13 cellular contexts compared by ENCODE assay signal in genomic region chr3:40169983-40170382, GRCh38.
DNase-seq lines count a peak whose midpoint lies in the region; ATAC-seq, FAIRE-seq and TF ChIP-seq lines count a peak whose summit lies in the region.
"Had no signal": no experiment of that assay in that cellular context is flagged by ENCODE, and none has a peak within 500 bp of the region (broad histone marks: within the 10 kb centered on the region; RNA-seq: fewer than 3 reads in every experiment).

No MANE protein-coding gene starts in this region.

- no peak for TF ChIP-seq CTCF in GM20000 (IDR thresholded peaks at IDR 0.05; ENCODE audit: extremely low read depth, missing control alignments)
- TF ChIP-seq CTCF in Loucy (conservative IDR thresholded peaks at IDR 0.05; ENCODE audit: low read length) = no peak
- no peak for TF ChIP-seq CTCF in right atrium auricular region (IDR thresholded peaks at IDR 0.05)
- no peak for TF ChIP-seq CTCF in HepG2 (CRISPR knock-in tag; IDR thresholded peaks at IDR 0.05)

- H3K4me3 ChIP-seq in Loucy (ENCODE audit: low read length, poor library complexity, severe bottlenecking) = no peak overlapping the region
- H3K4me3 ChIP-seq in right atrium auricular region = no peak overlapping the region
- H3K4me3 ChIP-seq in HepG2 (replicated peaks in 1 of 3; ENCODE audit: insufficient read depth in 1 of 3, low read depth in 2 of 3, low read length in 3 of 3) = no peak overlapping the region
- H3K4me3 ChIP-seq: SJSA1, thoracic aorta had no signal

- intact Hi-C loops in HepG2 (cut with micrococcal nuclease; ENCODE audit: unreplicated experiment) = loop anchor here (10.0 kb wide), 1 partner anchor 355 kb away; no protein-coding TSS in a partner anchor

- H2AFZ ChIP-seq in Loucy (ENCODE audit: low read length) = peak overlapping the region; percentile 62; the same call in 1 of the 2 replicates
- no peak overlapping the region for H2AFZ ChIP-seq in HepG2 (ENCODE audit: low read length)

- no peak for TF ChIP-seq EP300 in HepG2 (IDR thresholded peaks at IDR 0.05; ENCODE audit: low read depth in 2 of 2, low read length in 2 of 2)
- no peak for TF ChIP-seq EP300 in HepG2 (CRISPR knock-in tag; IDR thresholded peaks at IDR 0.05; ENCODE audit: borderline replicate concordance)

- H3K79me2 ChIP-seq in Loucy (ENCODE audit: insufficient read depth, low read length) (no peaks in the 10 kb centered on the region), HepG2 (ENCODE audit: insufficient read depth, low read length) (no peaks in the 10 kb centered on the region)

- 58% methylated on average over 5 of the region's 5 CpGs for WGBS in HepG2 (ENCODE audit: low lambda C conversion rate)

- H3K9me3 ChIP-seq in Loucy (ENCODE audit: insufficient read depth, low read depth, low read length) (no peaks in the 10 kb centered on the region), right atrium auricular region (no peaks in the 10 kb centered on the region), HepG2 (ENCODE audit: low read length) (no peaks in the 10 kb centered on the region)
- H3K9me3 ChIP-seq: SJSA1, thoracic aorta had no signal

- BruUV-seq in HepG2 (replicated peaks; lab: Mats Ljungman, UMichigan) = no TSS peak

- no peak for TF ChIP-seq RAD21 in HepG2 (CRISPR knock-in tag; IDR thresholded peaks at IDR 0.05)

- no peaks in the 10 kb centered on the region for H3K9me2 ChIP-seq in Loucy (replicated peaks; ENCODE audit: low read depth, low read length)

- ATAC-seq in GM18498 (IDR thresholded peaks at IDR 0.05; ENCODE audit: unreplicated experiment) (peak; percentile 54), HG02970 (IDR thresholded peaks at IDR 0.05; ENCODE audit: low FRiP score, unreplicated experiment) (peak; percentile 41), HepG2 (no peak)

- DNase-seq in GM20000 (ENCODE audit: low spot score) = peak; percentile 18
- DNase-seq in right atrium auricular region (ENCODE audit: low spot score) = no peak
- no peak for DNase-seq in stimulated activated CD4-positive, alpha-beta T cell treated with anti-CD3 and anti-CD28 coated beads, Interleukin-4, amount 100 ng/mL, for 4 hours
- no peak for DNase-seq in HepG2 (ENCODE audit: low spot score)
- DNase-seq in cerebellum (ENCODE audit: low spot score) = no peak
- DNase-seq: NCI-H345 had no signal

- TF ChIP-seq POLR2A in HepG2 (IDR thresholded peaks at IDR 0.05; ENCODE audit: insufficient read depth in 1 of 2, low read depth in 2 of 2, low read length in 2 of 2) = no peak

- no peaks in the 10 kb centered on the region for H3K27me3 ChIP-seq in Loucy (ENCODE audit: insufficient read depth, low read length, poor library complexity, severe bottlenecking)
- H3K27me3 ChIP-seq in right atrium auricular region = no peaks in the 10 kb centered on the region
- H3K27me3 ChIP-seq in HepG2 (ENCODE audit: control insufficient read depth in 1 of 2, insufficient read depth in 2 of 2, low read length in 2 of 2) = 0 out of 5 replicates have a peak, but pooled peaks cover 0 to 1% of the 10 kb centered on the region in 2 experiments
- H3K27me3 ChIP-seq: SJSA1 had no signal

- POLR2A ChIA-PET in HepG2 (lab: Yijun Ruan, JAX) = no interaction called here

- CTCF ChIA-PET in HepG2 (lab: Yijun Ruan, JAX; ENCODE audit: low intra/inter-chr PET ratio, low total read pairs) = no interaction called here

- no peaks in the 10 kb centered on the region for H4K20me1 ChIP-seq in Loucy (ENCODE audit: insufficient read depth, low read length, poor library complexity, severe bottlenecking)
- no peaks in the 10 kb centered on the region; the same call in 1 of the 2 replicates for H4K20me1 ChIP-seq in HepG2 (ENCODE audit: insufficient read depth, low read length)

- no peaks in the 10 kb centered on the region for H3F3A ChIP-seq in Loucy (ENCODE audit: low read depth)

- H3K27ac ChIP-seq in right atrium auricular region (no peak overlapping the region), HepG2 (ENCODE audit: extremely low read length, insufficient read depth, low read length) (no peak overlapping the region)
- H3K27ac ChIP-seq: SJSA1, thoracic aorta had no signal

- no peak overlapping the region for H3K4me2 ChIP-seq in Loucy (ENCODE audit: low read depth, low read length, poor library complexity, severe bottlenecking)
- H3K4me2 ChIP-seq in HepG2 (ENCODE audit: low read depth, low read length) = no peak overlapping the region

- no peak overlapping the region for H3K9ac ChIP-seq in Loucy (ENCODE audit: low read depth, low read length, poor library complexity, severe bottlenecking)
- no peak overlapping the region for H3K9ac ChIP-seq in HepG2 (ENCODE audit: insufficient read depth, low read depth, low read length)

- H3K4me1 ChIP-seq in Loucy (ENCODE audit: insufficient read depth, low read length, poor library complexity, severe bottlenecking) (no peaks in the 10 kb centered on the region), right atrium auricular region (no peaks in the 10 kb centered on the region), HepG2 (ENCODE audit: insufficient read depth, low read length) (no peaks in the 10 kb centered on the region)
- H3K4me1 ChIP-seq: SJSA1 had no signal

- FAIRE-seq in HepG2 (lab: Jason Lieb, UNC) = no peak
- FAIRE-seq: astrocyte, islet of Langerhans had no signal

- H3K36me3 ChIP-seq in Loucy (ENCODE audit: insufficient read depth, low read length) = no peaks in the 10 kb centered on the region
- H3K36me3 ChIP-seq in right atrium auricular region = no peaks in the 10 kb centered on the region
- H3K36me3 ChIP-seq in HepG2 (replicated peaks in 1 of 2; ENCODE audit: control insufficient read depth in 1 of 2, insufficient read depth in 2 of 2, low read length in 2 of 2) = no peaks in the 10 kb centered on the region
- H3K36me3 ChIP-seq: SJSA1, thoracic aorta had no signal

- in situ Hi-C loops in HepG2 (cut with HindIII; ENCODE audit: extremely low pct_ligation_motif_present, low pct_unique_long_range_greater_than_20kb) = no loop called here

TF ChIP-seq in HepG2, 621 proteins besides CTCF, POLR2A, EP300 and RAD21 (continues in another document):
- TF ChIP-seq, protein P1, sequence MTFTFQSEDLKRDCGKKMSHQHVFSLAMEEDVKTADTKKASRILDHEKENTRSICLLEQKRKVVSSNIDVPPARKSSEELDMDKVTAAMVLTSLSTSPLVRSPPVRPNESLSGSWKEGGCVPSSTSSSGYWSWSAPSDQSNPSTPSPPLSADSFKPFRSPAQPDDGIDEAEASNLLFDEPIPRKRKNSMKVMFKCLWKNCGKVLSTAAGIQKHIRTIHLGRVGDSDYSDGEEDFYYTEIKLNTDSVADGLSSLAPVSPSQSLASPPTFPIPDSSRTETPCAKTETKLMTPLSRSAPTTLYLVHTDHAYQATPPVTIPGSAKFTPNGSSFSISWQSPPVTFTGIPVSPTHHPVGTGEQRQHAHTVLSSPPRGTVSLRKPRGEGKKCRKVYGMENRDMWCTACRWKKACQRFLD (CRISPR knock-in tag; IDR thresholded peaks at IDR 0.05; ENCODE audit: borderline replicate concordance) = no peak
- TF ChIP-seq, protein P2, sequence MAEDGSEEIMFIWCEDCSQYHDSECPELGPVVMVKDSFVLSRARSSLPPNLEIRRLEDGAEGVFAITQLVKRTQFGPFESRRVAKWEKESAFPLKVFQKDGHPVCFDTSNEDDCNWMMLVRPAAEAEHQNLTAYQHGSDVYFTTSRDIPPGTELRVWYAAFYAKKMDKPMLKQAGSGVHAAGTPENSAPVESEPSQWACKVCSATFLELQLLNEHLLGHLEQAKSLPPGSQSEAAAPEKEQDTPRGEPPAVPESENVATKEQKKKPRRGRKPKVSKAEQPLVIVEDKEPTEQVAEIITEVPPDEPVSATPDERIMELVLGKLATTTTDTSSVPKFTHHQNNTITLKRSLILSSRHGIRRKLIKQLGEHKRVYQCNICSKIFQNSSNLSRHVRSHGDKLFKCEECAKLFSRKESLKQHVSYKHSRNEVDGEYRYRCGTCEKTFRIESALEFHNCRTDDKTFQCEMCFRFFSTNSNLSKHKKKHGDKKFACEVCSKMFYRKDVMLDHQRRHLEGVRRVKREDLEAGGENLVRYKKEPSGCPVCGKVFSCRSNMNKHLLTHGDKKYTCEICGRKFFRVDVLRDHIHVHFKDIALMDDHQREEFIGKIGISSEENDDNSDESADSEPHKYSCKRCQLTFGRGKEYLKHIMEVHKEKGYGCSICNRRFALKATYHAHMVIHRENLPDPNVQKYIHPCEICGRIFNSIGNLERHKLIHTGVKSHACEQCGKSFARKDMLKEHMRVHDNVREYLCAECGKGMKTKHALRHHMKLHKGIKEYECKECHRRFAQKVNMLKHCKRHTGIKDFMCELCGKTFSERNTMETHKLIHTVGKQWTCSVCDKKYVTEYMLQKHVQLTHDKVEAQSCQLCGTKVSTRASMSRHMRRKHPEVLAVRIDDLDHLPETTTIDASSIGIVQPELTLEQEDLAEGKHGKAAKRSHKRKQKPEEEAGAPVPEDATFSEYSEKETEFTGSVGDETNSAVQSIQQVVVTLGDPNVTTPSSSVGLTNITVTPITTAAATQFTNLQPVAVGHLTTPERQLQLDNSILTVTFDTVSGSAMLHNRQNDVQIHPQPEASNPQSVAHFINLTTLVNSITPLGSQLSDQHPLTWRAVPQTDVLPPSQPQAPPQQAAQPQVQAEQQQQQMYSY (CRISPR knock-in tag; IDR thresholded peaks at IDR 0.05) = no peak
- TF ChIP-seq ZMAT3 (CRISPR knock-in tag; conservative IDR thresholded peaks at IDR 0.05) (no peak), RELA (CRISPR knock-in tag; IDR thresholded peaks at IDR 0.05) (no peak), ZNF879 (CRISPR knock-in tag; IDR thresholded peaks at IDR 0.05) (no peak), ZZZ3 (CRISPR knock-in tag; IDR thresholded peaks at IDR 0.05; ENCODE audit: borderline replicate concordance) (no peak), ZBTB8A (CRISPR knock-in tag; IDR thresholded peaks at IDR 0.05; ENCODE audit: borderline replicate concordance, low read depth) (no peak), MBD4 (IDR thresholded peaks at IDR 0.05; ENCODE audit: borderline replicate concordance, low read length) (no peak), ZGPAT (CRISPR knock-in tag; IDR thresholded peaks at IDR 0.05) (no peak), TARDBP (CRISPR knock-in tag; IDR thresholded peaks at IDR 0.05) (no peak)
